In genomic region chr12:105946541-105946940, GRCh38 we compare ENCODE assay signal across 1 cellular context.
TF ChIP-seq lines count a peak whose summit lies in the region.

No MANE protein-coding gene starts in this region.

TF ChIP-seq in K562, 482 proteins besides CTCF, POLR2A, EP300 and RAD21 (continued from another document):
- TF ChIP-seq ZNF277 (CRISPR knock-in tag; IDR thresholded peaks at IDR 0.05; ENCODE audit: borderline replicate concordance) (no peak), DPF2 (IDR thresholded peaks at IDR 0.05) (peak; percentile 84), PRPF4 (IDR thresholded peaks at IDR 0.05; ENCODE audit: insufficient read depth, low read depth, low read length, poor library complexity, severe bottlenecking) (no peak), ZNF253 (CRISPR knock-in tag; conservative IDR thresholded peaks at IDR 0.05) (no peak), PHB2 (IDR thresholded peaks at IDR 0.05; ENCODE audit: low read depth) (no peak; the same call in 1 of the 2 replicates), SMARCA4 (IDR thresholded peaks at IDR 0.05) (peak; percentile 37; the same call in 1 of the 2 replicates), HDAC1 (IDR thresholded peaks at IDR 0.05) (peak in 1 of 2 experiments; percentile 50; a peak in 1 of 4 replicates), PYGO2 (tag; IDR thresholded peaks at IDR 0.05) (no peak), PBX2 (CRISPR knock-in tag; IDR thresholded peaks at IDR 0.05; ENCODE audit: low read depth) (no peak), PBX2 (tag; conservative IDR thresholded peaks at IDR 0.05; ENCODE audit: low read depth) (peak; percentile 39; the same call in 1 of the 2 replicates), RCOR1 (IDR thresholded peaks at IDR 0.05; ENCODE audit: borderline replicate concordance in 1 of 2, low read depth in 2 of 2, low read length in 2 of 2) (peak; percentile 53 to 97; a peak in 3 of 4 replicates), HDAC3 (IDR thresholded peaks at IDR 0.05; ENCODE audit: borderline replicate concordance, partially characterized antibody) (peak; percentile 24), ZNF384 (IDR thresholded peaks at IDR 0.05; ENCODE audit: low read depth, low read length) (no peak), CHAMP1 (IDR thresholded peaks at IDR 0.05) (no peak), ASH1L (IDR thresholded peaks at IDR 0.05; ENCODE audit: borderline replicate concordance, low read depth, partially characterized antibody) (no peak), ZNF23 (CRISPR knock-in tag; IDR thresholded peaks at IDR 0.05) (no peak), POLR2AphosphoS5 (IDR thresholded peaks at IDR 0.05; ENCODE audit: control insufficient read depth, insufficient read depth, low read depth, low read length) (peak; percentile 69; the same call in 1 of the 2 replicates), ZNF395 (CRISPR knock-in tag; IDR thresholded peaks at IDR 0.05) (0 out of 2 replicates have a peak, but pooled peaks have one; percentile 25), CCAR2 (IDR thresholded peaks at IDR 0.05; ENCODE audit: low read depth, low read length) (no peak), ZBTB5 (IDR thresholded peaks at IDR 0.05) (no peak), HES1 (IDR thresholded peaks at IDR 0.05; ENCODE audit: low read depth) (no peak), CBX3 (IDR thresholded peaks at IDR 0.05; ENCODE audit: borderline replicate concordance in 1 of 2, low read length in 2 of 2) (0 out of 3 replicates have a peak, but pooled peaks of 1 of the 2 experiments have one; percentile 23), ATF6 (CRISPR knock-in tag; IDR thresholded peaks at IDR 0.05) (no peak), NFIC (IDR thresholded peaks at IDR 0.05) (peak; percentile 55), HMG20A (CRISPR knock-in tag; conservative IDR thresholded peaks at IDR 0.05) (no peak), ZC3H8 (IDR thresholded peaks at IDR 0.05) (no peak), CBFA2T3 (IDR thresholded peaks at IDR 0.05) (peak; percentile 88), FOXM1 (IDR thresholded peaks at IDR 0.05; ENCODE audit: low read depth) (peak; percentile 29; the same call in 1 of the 2 replicates), FOXM1 (CRISPR knock-in tag; IDR thresholded peaks at IDR 0.05; ENCODE audit: low read depth) (no peak), ZNF263 (CRISPR knock-in tag; IDR thresholded peaks at IDR 0.05; ENCODE audit: borderline replicate concordance) (no peak), ZNF140 (CRISPR knock-in tag; IDR thresholded peaks at IDR 0.05) (no peak), ZNF282 (CRISPR knock-in tag; IDR thresholded peaks at IDR 0.05) (no peak), ZNF444 (CRISPR knock-in tag; IDR thresholded peaks at IDR 0.05) (no peak), SIX5 (IDR thresholded peaks at IDR 0.05; ENCODE audit: borderline replicate concordance in 1 of 2, insufficient read depth in 1 of 2, low read depth in 1 of 2, low read length in 2 of 2) (no peak), SRF (CRISPR knock-in tag; IDR thresholded peaks at IDR 0.05) (no peak), HDAC2 (IDR thresholded peaks at IDR 0.05) (peak; percentile 37; the same call in 1 of the 2 replicates), RUNX1 (IDR thresholded peaks at IDR 0.05; ENCODE audit: low read depth) (no peak), MEF2A (IDR thresholded peaks at IDR 0.05; ENCODE audit: control insufficient read depth, low read depth, low read length) (peak; percentile 79), SETDB1 (IDR thresholded peaks at IDR 0.05; ENCODE audit: low read length) (no peak), BRF1 (IDR thresholded peaks at IDR 0.05; ENCODE audit: borderline replicate concordance, extremely low read depth, insufficient read length) (no peak), KLF16 (IDR thresholded peaks at IDR 0.05) (peak; percentile 87), DDX20 (tag; IDR thresholded peaks at IDR 0.05; ENCODE audit: low read depth) (no peak), E2F4 (CRISPR knock-in tag; IDR thresholded peaks at IDR 0.05; ENCODE audit: low read depth) (no peak), NR2F6 (CRISPR knock-in tag; IDR thresholded peaks at IDR 0.05) (no peak)
